Comparison of ENCODE assay signal across 8 cellular contexts in the genomic region with DNA sequence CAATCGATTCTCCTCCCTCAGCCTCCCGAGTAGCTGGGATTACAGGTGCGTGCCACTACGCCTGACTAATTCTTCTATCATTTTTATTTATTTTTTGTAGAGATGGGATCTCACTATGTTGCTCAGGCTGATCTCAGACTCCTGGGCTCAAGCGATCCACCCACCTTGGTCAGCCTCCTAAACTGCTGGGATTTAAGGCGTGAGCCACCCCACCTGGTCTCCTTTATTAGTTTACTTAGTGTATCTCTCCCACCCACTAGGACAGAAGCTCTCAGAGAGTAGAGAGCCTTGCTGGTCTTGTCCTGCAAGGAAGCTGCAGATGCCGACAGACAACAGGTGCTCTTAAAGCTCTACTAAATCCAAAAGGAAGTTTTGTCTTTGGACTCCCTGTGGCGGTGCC. TPM values are rescaled to one million over a fixed set of nuclear protein-coding genes. Genes with fewer than 3 reads are reported as not detected.
"Had no signal": no experiment of that assay in that cellular context is flagged by ENCODE, and none has a peak within 500 bp of the region (broad histone marks: within the 10 kb centered on the region; RNA-seq: fewer than 3 reads in every experiment).

No MANE protein-coding gene starts in this region.

- H3K36me3 ChIP-seq: HAP-1 had no signal

- H3K4me1 Mint-ChIP-seq: GM23338 had no signal

- H3K4me3 ChIP-seq: GM23338, HAP-1, K562 had no signal

- H3K27ac Mint-ChIP-seq: GM23338, HFFc6 had no signal

- H3K4me3 Mint-ChIP-seq: GM23338, HFFc6 had no signal

- ATAC-seq: GM23338, K562 had no signal

- DNase-seq: H7, HFFc6, IMR-90, KG1 had no signal

- H3K9me3 ChIP-seq: HAP-1 had no signal

- H3K9me3 Mint-ChIP-seq: GM23338, HFFc6 had no signal

RNA-seq across cellular contexts. Expression of a gene that starts 11.6 kb away (rescaled TPM):
- total RNA-seq: H4, IMR-90 had no signal

RNA-seq across cellular contexts. Expression of a gene that starts 28.8 kb away (rescaled TPM):
- total RNA-seq: H4, IMR-90, K562 had no signal
